Comparison of ENCODE assay signal across 19 cellular contexts in the genomic region with DNA sequence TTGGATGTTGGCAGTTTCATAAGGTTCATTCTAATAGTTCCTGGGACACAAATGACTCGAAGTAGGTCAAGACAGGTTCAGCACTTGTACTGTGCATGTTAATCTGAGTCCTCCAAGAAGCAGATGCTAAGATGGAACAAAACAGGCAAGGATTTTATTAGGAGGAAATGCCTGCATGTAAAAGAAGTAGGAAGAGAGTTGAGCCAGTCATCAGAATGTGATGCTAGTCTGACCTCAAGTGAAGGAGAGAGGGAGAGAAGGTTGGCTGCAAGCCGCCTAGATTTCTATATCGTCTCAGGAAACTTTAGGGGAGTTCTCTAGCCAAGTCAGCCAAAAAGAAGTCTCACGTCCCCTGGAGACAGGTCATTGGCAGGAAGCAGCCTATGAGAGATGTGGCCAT.
A peak's percentile ranks its signal among the peaks of the same experiment; 100 is the strongest.
DNase-seq lines count a peak whose midpoint lies in the region; ATAC-seq and TF ChIP-seq lines count a peak whose summit lies in the region.
"Had no signal": no experiment of that assay in that cellular context is flagged by ENCODE, and none has a peak within 500 bp of the region (broad histone marks: within the 10 kb centered on the region; RNA-seq: fewer than 3 reads in every experiment).

No MANE protein-coding gene starts in this region.

- ATAC-seq in heart left ventricle = peak in 3 of 4 donors; percentile 25 to 34 (median 34)
- ATAC-seq in stimulated activated naive CD8-positive, alpha-beta T cell treated with anti-CD3 and anti-CD28 coated beads, Interleukin-15, Interleukin-2, amounts not matched to agents 100 U/mL and 50 U/mL, for 24 hours = no peak

- H3K27ac ChIP-seq in heart left ventricle = peak overlapping the region in 6 of 12 donors; percentile 10 to 69 (median 54)
- H3K27ac ChIP-seq: C4-2B, Peyer's patch, SK-N-MC, transverse colon had no signal

- no peaks in the 10 kb centered on the region for H3K27me3 ChIP-seq in heart left ventricle
- H3K27me3 ChIP-seq: Peyer's patch, transverse colon had no signal

- intact Hi-C loops in heart left ventricle (cut with DNase I) = loop anchor here in 2 of 10 donors (5.0 to 10.0 kb wide), 2 partner anchors 92 to 329 kb away; no protein-coding TSS in a partner anchor
- intact Hi-C loops in cardiac septum (cut with DNase I) = no loop called here

- H3K4me3 ChIP-seq in heart left ventricle = no peak overlapping the region
- H3K4me3 ChIP-seq in foreskin fibroblast (ENCODE audit: low read depth in 1 of 2, low read length in 2 of 2) = no peak overlapping the region
- H3K4me3 ChIP-seq: lung, Peyer's patch, SK-N-MC, transverse colon had no signal

- WGBS in heart left ventricle, 4 donors = 43 to 59% (median 55%) methylated on average over 4 of the region's 4 CpGs

- no peak for TF ChIP-seq POLR2A in heart left ventricle (IDR thresholded peaks at IDR 0.05)

- no peaks in the 10 kb centered on the region for H3K36me3 ChIP-seq in heart left ventricle
- H3K36me3 ChIP-seq: Peyer's patch, transverse colon had no signal

- peak in 1 of 5 donors; percentile 27 for DNase-seq in heart left ventricle
- DNase-seq in cardiac septum (ENCODE audit: low spot score) = no peak
- DNase-seq in amniotic epithelial cell (ENCODE audit: low read depth) = peak; percentile 7
- DNase-seq in foreskin fibroblast = peak; percentile 64 to 75
- DNase-seq in NCI-H1694 treated with DMSO at 0.1 percent for 48 hours (lab: John Stamatoyannopoulos, UW) = no peak
- DNase-seq in activated T-cell treated with anti-CD3 and anti-CD28 coated beads, Interleukin-2, amount 50 U/mL, for 1 hour = no peak
- no peak for DNase-seq in stimulated activated naive CD8-positive, alpha-beta T cell treated with anti-CD3 and anti-CD28 coated beads, Interleukin-15, Interleukin-2, amounts not matched to agents 100 U/mL and 50 U/mL, for 24 hours
- DNase-seq in SW 1271 (lab: John Stamatoyannopoulos, UW) = no peak
- DNase-seq: activated T-cell treated with anti-CD3 and anti-CD28 coated beads, Interleukin-2, amount 50 U/mL, for 48 hours; dermis blood vessel endothelial cell; GF-D8; immature natural killer cell; KG1; NCI-H2081; Peyer's patch; transverse colon had no signal

- TF ChIP-seq CTCF in heart left ventricle (IDR thresholded peaks at IDR 0.05) = no peak
- no peak for TF ChIP-seq CTCF in foreskin fibroblast (IDR thresholded peaks at IDR 0.05; ENCODE audit: low read depth, low read length)

- H3K9me3 ChIP-seq in heart left ventricle = no peaks in the 10 kb centered on the region
- H3K9me3 ChIP-seq: Peyer's patch, transverse colon had no signal

- peaks cover 0 to 6% (median 0%) of the 10 kb centered on the region in 12 donors for H3K4me1 ChIP-seq in heart left ventricle
- H3K4me1 ChIP-seq: Peyer's patch, transverse colon had no signal

Comparison
In these comparisons a context has a peak if more than half of its experiments do, and no peak if none do; other contexts are left out.
1. DNase-seq: peak in amniotic epithelial cell (single experiment) and foreskin fibroblast (2 of 2); none in cardiac septum (single experiment), NCI-H1694 treated with DMSO at 0.1 percent for 48 hours (single experiment), activated T-cell treated with anti-CD3 and anti-CD28 coated beads, Interleukin-2, amount 50 U/mL, for 1 hour (single experiment), stimulated activated naive CD8-positive, alpha-beta T cell treated with anti-CD3 and anti-CD28 coated beads, Interleukin-15, Interleukin-2, amounts not matched to agents 100 U/mL and 50 U/mL, for 24 hours (single experiment) and SW 1271 (0 of 2).